Comparison of ENCODE assay signal across 33 cellular contexts in genomic region chr18:48396561-48396960, GRCh38. TPM values are rescaled to one million over a fixed set of nuclear protein-coding genes. Genes with fewer than 3 reads are reported as not detected.
"Had no signal": no experiment of that assay in that cellular context is flagged by ENCODE, and none has a peak within 500 bp of the region (broad histone marks: within the 10 kb centered on the region; RNA-seq: fewer than 3 reads in every experiment).

No MANE protein-coding gene starts in this region.

- H3K27ac ChIP-seq: body of pancreas, brain microvascular endothelial cell, breast epithelium, cardiac muscle cell, VCaP had no signal

- H3K9me3 ChIP-seq: adrenal gland, body of pancreas, breast epithelium had no signal

- H3K4me3 ChIP-seq: adrenal gland, body of pancreas, breast epithelium, cardiac muscle cell had no signal

- H3K36me3 ChIP-seq: adrenal gland, brain microvascular endothelial cell, breast epithelium, cardiac muscle cell had no signal

- H3K27me3 ChIP-seq: adrenal gland, body of pancreas, brain microvascular endothelial cell, breast epithelium, cardiac muscle cell had no signal

- H3K4me1 ChIP-seq: body of pancreas had no signal

- DNase-seq: activated B cell treated with CpG ODN at 0.5 μM for 24 hours; activated CD4-positive, alpha-beta memory T cell treated with anti-CD3 and anti-CD28 coated beads for 36 hours; activated CD4-positive, alpha-beta T cell treated with anti-CD3 and anti-CD28 coated beads for 4 hours; activated CD4-positive, alpha-beta T cell treated with anti-CD3 and anti-CD28 coated beads, Interleukin-2, amount 10 ng/mL, durations not matched to agents 24 days and 14 days; activated CD4-positive, alpha-beta T cell treated with anti-CD3 and anti-CD28 coated beads, Interleukin-2, amount 50 U/mL, for 1 hour; activated CD4-positive, alpha-beta T cell treated with anti-CD3 and anti-CD28 coated beads, Interleukin-2, amount 50 U/mL, for 4 hours; activated CD4-positive, CD25-positive, alpha-beta regulatory T cell treated with anti-CD3 and anti-CD28 coated beads, Interleukin-2, amount 50 U/mL, for 72 hours; activated CD8-positive, alpha-beta memory T cell treated with anti-CD3 and anti-CD28 coated beads, Interleukin-2, amount 50 U/mL, for 4 hours; activated CD8-positive, alpha-beta T cell treated with anti-CD3 and anti-CD28 coated beads for 36 hours; activated effector memory CD4-positive, alpha-beta T cell treated with anti-CD3 and anti-CD28 coated beads, Interleukin-2, amount 50 U/mL, for 16 hours; activated gamma-delta T cell treated with Interleukin-2 at 50 U/mL for 16 hours; activated naive CD4-positive, alpha-beta T cell; activated naive CD4-positive, alpha-beta T cell treated with anti-CD3 and anti-CD28 coated beads for 36 hours; activated naive CD4-positive, alpha-beta T cell treated with anti-CD3 and anti-CD28 coated beads, Interleukin-2, amount 50 U/mL, for 16 hours; activated naive CD8-positive, alpha-beta T cell treated with anti-CD3 and anti-CD28 coated beads for 36 hours; activated T-cell treated with anti-CD3 and anti-CD28 coated beads for 4 hours; activated T-cell treated with anti-CD3 and anti-CD28 coated beads, Interleukin-2, amount 50 U/mL, for 1 hour; activated T-cell treated with anti-CD3 and anti-CD28 coated beads, Interleukin-2, amount 50 U/mL, for 4 hours; activated T-cell treated with anti-CD3 and anti-CD28 coated beads, Interleukin-2, amount 50 U/mL, for 72 hours; amniotic stem cell; aorta; body of pancreas; brain microvascular endothelial cell; caudate nucleus; cerebellar nuclear complex; T-helper 1 cell; T-helper 2 cell; T-helper 9 cell had no signal

RNA-seq across cellular contexts. Expression of gene ZBTB7C, which starts 12.6 kb away (rescaled TPM):
- total RNA-seq: activated B cell treated with CpG ODN at 0.5 μM for 24 hours; activated CD8-positive, alpha-beta T cell treated with anti-CD3 and anti-CD28 coated beads for 36 hours; activated naive CD4-positive, alpha-beta T cell treated with anti-CD3 and anti-CD28 coated beads for 36 hours; activated naive CD4-positive, alpha-beta T cell treated with anti-CD3 and anti-CD28 coated beads, Interleukin-2, amount 50 U/mL, for 72 hours; activated naive CD8-positive, alpha-beta T cell treated with anti-CD3 and anti-CD28 coated beads for 36 hours had no signal
